In genomic region chr9:19231126-19232035, GRCh38 we compare ENCODE assay signal across 8 cellular contexts. TPM values are rescaled to one million over a fixed set of nuclear protein-coding genes. Genes with fewer than 3 reads are reported as not detected.
DNase-seq lines count a peak whose midpoint lies in the region; ATAC-seq, FAIRE-seq and TF ChIP-seq lines count a peak whose summit lies in the region.

No MANE protein-coding gene starts in this region.

- peaks cover 55% of the 10 kb centered on the region for H4K20me1 ChIP-seq in BLaER1

- H3K4ac ChIP-seq in neuronal stem cell (ENCODE audit: low read length), result no peak overlapping the region

- H3K79me1 ChIP-seq in neuronal stem cell (ENCODE audit: low read depth, low read length), result peaks cover 2% of the 10 kb centered on the region

- H3K18ac ChIP-seq in neuronal stem cell (ENCODE audit: low read length), result peak overlapping the region; percentile 99

- H2AK5ac ChIP-seq in neuronal stem cell (ENCODE audit: low read depth, low read length), result no peak overlapping the region

- FAIRE-seq in GM18507 (lab: Jason Lieb, UNC), result peak; percentile 73

- no peak overlapping the region for H2BK12ac ChIP-seq in neuronal stem cell (ENCODE audit: low read length)

- H3K9ac ChIP-seq in BLaER1 (peak overlapping the region; percentile 92), neuronal stem cell (ENCODE audit: low read depth, low read length, poor library complexity) (peak overlapping the region; percentile 98)

- no peak overlapping the region for H4K91ac ChIP-seq in neuronal stem cell (ENCODE audit: low read depth, low read length, poor library complexity)

- H3K4me3 ChIP-seq in BLaER1, result peak overlapping the region; percentile 98
- H3K4me3 ChIP-seq in fibroblast of the aortic adventitia (ENCODE audit: low read depth, low read length), result peak overlapping the region; percentile 88
- peak overlapping the region; percentile 64 to 100 for H3K4me3 ChIP-seq in neuronal stem cell (ENCODE audit: low read length in 2 of 2)

- peak overlapping the region; percentile 93 for H2AFZ ChIP-seq in neuronal stem cell (ENCODE audit: low read length)

- H4K8ac ChIP-seq in neuronal stem cell (ENCODE audit: low read depth, low read length), result no peak overlapping the region

- DNase-seq in GM18507 (ENCODE audit: extremely low spot score, insufficient read length, low read depth), result no peak
- peak; percentile 33 for DNase-seq in SW480 (ENCODE audit: low spot score)
- peak; percentile 25 for DNase-seq in fibroblast of the aortic adventitia (ENCODE audit: low read depth)
- peak; percentile 9 for DNase-seq in neuronal stem cell (ENCODE audit: low spot score)
- no peak for DNase-seq in GM19240 (ENCODE audit: insufficient read length, low spot score)

- H3K27ac ChIP-seq in BLaER1 (peak overlapping the region; percentile 91), neuronal stem cell (replicated peaks; ENCODE audit: low read length) (peak overlapping the region; percentile 96)

- peak; percentile 9 for ATAC-seq in HG03342 (IDR thresholded peaks at IDR 0.05; ENCODE audit: unreplicated experiment)
- no peak for ATAC-seq in HG02763 (IDR thresholded peaks at IDR 0.05; ENCODE audit: unreplicated experiment)

- H3K27me3 ChIP-seq in BLaER1, result peaks cover 18% of the 10 kb centered on the region; the same call in 1 of the 2 replicates
- H3K27me3 ChIP-seq in neuronal stem cell (ENCODE audit: control insufficient read depth in 3 of 3, insufficient read depth in 3 of 3, low read depth in 1 of 3, low read length in 3 of 3), result no peaks in the 10 kb centered on the region

- H2BK15ac ChIP-seq in neuronal stem cell (ENCODE audit: low read length), result peak overlapping the region; percentile 81

- H3K9me3 ChIP-seq in BLaER1 (no peaks in the 10 kb centered on the region), neuronal stem cell (replicated peaks in 1 of 2; ENCODE audit: control insufficient read depth in 2 of 2, insufficient read depth in 1 of 2, low read depth in 1 of 2, low read length in 2 of 2) (no peaks in the 10 kb centered on the region)

- H3K14ac ChIP-seq in neuronal stem cell (ENCODE audit: low read length), result peak overlapping the region; percentile 94

- no peak overlapping the region for H2BK120ac ChIP-seq in neuronal stem cell (ENCODE audit: low read depth, low read length)

- peak overlapping the region; percentile 98 for H2BK5ac ChIP-seq in neuronal stem cell (ENCODE audit: low read length)

- peaks cover 38% of the 10 kb centered on the region for H3K4me1 ChIP-seq in BLaER1
- H3K4me1 ChIP-seq in neuronal stem cell (ENCODE audit: control insufficient read depth in 2 of 2, insufficient read depth in 1 of 2, low read depth in 1 of 2, low read length in 2 of 2), result peaks cover 2 to 9% of the 10 kb centered on the region in 2 donors

- H3K36me3 ChIP-seq in BLaER1 (no peaks in the 10 kb centered on the region), neuronal stem cell (replicated peaks in 1 of 2; ENCODE audit: control insufficient read depth in 2 of 2, insufficient read depth in 2 of 2, low read length in 2 of 2) (no peaks in the 10 kb centered on the region)

- no CpG with 5 or more reads among the region's 40 CpGs for WGBS in neuronal stem cell (ENCODE audit: extremely low coverage in 2 of 2, insufficient read length in 2 of 2, insufficient replicate concordance in 1 of 2), 2 donors

- H3K23ac ChIP-seq in neuronal stem cell (ENCODE audit: low read depth, low read length, poor library complexity), result peak overlapping the region; percentile 85

- H3K4me2 ChIP-seq in BLaER1 (peak overlapping the region; percentile 94), neuronal stem cell (ENCODE audit: insufficient read depth, low read length, poor library complexity, severe bottlenecking) (peak overlapping the region; percentile 53)

- no peak for TF ChIP-seq CTCF in fibroblast of the aortic adventitia (IDR thresholded peaks at IDR 0.05; ENCODE audit: insufficient read depth, low read length)

RNA-seq across cellular contexts. Expression of gene DENND4C, which starts 0.9 kb away (rescaled TPM):
- total RNA-seq in fibroblast of the aortic adventitia (ENCODE audit: low replicate concordance), result 67.5 and 147 TPM in 2 replicates
- polyA plus RNA-seq in neuronal stem cell (2013, experiment 1 of 2), result 13.3 TPM
- polyA plus RNA-seq in neuronal stem cell (2013, experiment 2 of 2), result 14.0 TPM

Comparison
In these comparisons a context has a peak if more than half of its experiments do, and no peak if none do; other contexts are left out.
1. DNase-seq: peak in SW480 (single experiment), fibroblast of the aortic adventitia (single experiment) and neuronal stem cell (single experiment); none in GM18507 (single experiment) and GM19240 (single experiment).
2. Peak in every context shown above with its lines, with median percentiles within 50 percentile points of each other: H3K4me3 ChIP-seq.